In genomic region chr1:69993787-69994186, GRCh38 we compare ENCODE assay signal across 1 cellular context.
TF ChIP-seq lines count a peak whose summit lies in the region.

No MANE protein-coding gene starts in this region.

TF ChIP-seq in HEK293, 187 proteins besides CTCF, POLR2A, EP300 and RAD21 (continued from another document):
- peak; percentile 48; the same call in 1 of the 2 replicates for TF ChIP-seq ZNF10 (tag by site-specific recombination; IDR thresholded peaks at IDR 0.05)
